ENCODE assay signal across 16 cellular contexts in the genomic region with DNA sequence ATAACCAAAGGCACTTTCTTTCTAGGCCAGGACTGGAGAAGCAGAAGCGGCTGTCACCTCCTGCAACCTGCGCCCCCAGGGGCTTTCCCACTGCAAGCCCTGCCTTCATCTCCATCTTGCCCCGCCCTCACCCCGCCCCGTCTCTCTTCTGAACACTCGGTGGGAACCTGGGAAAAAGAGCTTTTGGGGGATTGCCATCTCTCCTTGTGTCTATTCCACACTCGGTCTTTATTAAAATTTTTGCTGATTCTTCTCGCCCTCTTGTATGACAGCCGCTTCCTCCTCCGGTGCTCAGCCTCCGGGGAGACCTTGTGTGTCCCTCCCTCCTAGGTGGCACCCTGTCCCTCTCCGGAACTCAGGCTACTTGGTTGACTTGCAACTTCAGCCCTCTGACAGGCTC. TPM values are rescaled to one million over a fixed set of nuclear protein-coding genes. Genes with fewer than 3 reads are reported as not detected.
DNase-seq lines count a peak whose midpoint lies in the region; ATAC-seq and TF ChIP-seq lines count a peak whose summit lies in the region.
"Had no signal": no experiment of that assay in that cellular context is flagged by ENCODE, and none has a peak within 500 bp of the region (broad histone marks: within the 10 kb centered on the region; RNA-seq: fewer than 3 reads in every experiment).

No MANE protein-coding gene starts in this region.

- no peak overlapping the region for H3K14ac ChIP-seq in mesenchymal stem cell (ENCODE audit: low read length in 2 of 2)

- no peaks in the 10 kb centered on the region for H3K36me3 Mint-ChIP-seq in activated T-cell treated with anti-CD3 and anti-CD28 coated beads, Interleukin-2, amount 50 U/mL, for 4 hours (ENCODE audit: insufficient read depth)

- no peak overlapping the region for H3K4ac ChIP-seq in mesenchymal stem cell (ENCODE audit: low read depth in 1 of 2, low read length in 2 of 2)

- no peak overlapping the region for H2BK12ac ChIP-seq in mesenchymal stem cell (ENCODE audit: low read length in 2 of 2)

- no peak overlapping the region for H2BK15ac ChIP-seq in mesenchymal stem cell (ENCODE audit: low read depth, poor library complexity, severe bottlenecking)

- H3K27me3 ChIP-seq in iPS-18a (ENCODE audit: control insufficient read depth, insufficient read depth, low read length) (no peaks in the 10 kb centered on the region), vagina (no peaks in the 10 kb centered on the region), mesenchymal stem cell (ENCODE audit: control insufficient read depth in 1 of 2, insufficient read depth in 1 of 2, low read length in 2 of 2) (peaks cover 0 to 7% of the 10 kb centered on the region in 2 experiments)
- H3K27me3 ChIP-seq: stomach had no signal

- no peak overlapping the region for H4K8ac ChIP-seq in mesenchymal stem cell (ENCODE audit: low read length)

- no peaks in the 10 kb centered on the region for H3K4me1 Mint-ChIP-seq in activated T-cell treated with anti-CD3 and anti-CD28 coated beads, Interleukin-2, amount 50 U/mL, for 4 hours (ENCODE audit: low read depth)

- H3K18ac ChIP-seq in mesenchymal stem cell (ENCODE audit: low read depth in 1 of 2, low read length in 2 of 2): no peak overlapping the region

- peak overlapping the region; percentile 53 for H3K4me3 ChIP-seq in iPS-18a (ENCODE audit: low read length)
- no peak overlapping the region for H3K4me3 ChIP-seq in mucosa of descending colon
- H3K4me3 ChIP-seq in vagina: no peak overlapping the region
- H3K4me3 ChIP-seq in mesenchymal stem cell (ENCODE audit: insufficient read depth in 1 of 2, low read depth in 1 of 2, low read length in 2 of 2): no peak overlapping the region
- H3K4me3 ChIP-seq: esophagus squamous epithelium, stomach had no signal

- H3K4me3 Mint-ChIP-seq in activated T-cell treated with anti-CD3 and anti-CD28 coated beads, Interleukin-2, amount 50 U/mL, for 4 hours: peak overlapping the region; percentile 65

- no peaks in the 10 kb centered on the region for H3K9me3 ChIP-seq in iPS-18a (ENCODE audit: control insufficient read depth, low read depth, low read length)
- no peaks in the 10 kb centered on the region for H3K9me3 ChIP-seq in mucosa of descending colon
- H3K9me3 ChIP-seq in vagina: no peaks in the 10 kb centered on the region
- H3K9me3 ChIP-seq in mesenchymal stem cell (ENCODE audit: control insufficient read depth, low read length): no peaks in the 10 kb centered on the region
- H3K9me3 ChIP-seq: esophagus squamous epithelium, stomach had no signal

- H2BK120ac ChIP-seq in mesenchymal stem cell (ENCODE audit: low read depth, low read length): no peak overlapping the region

- H3K27ac ChIP-seq in iPS-18a (ENCODE audit: low read length) (no peak overlapping the region), vagina (no peak overlapping the region), mesenchymal stem cell (ENCODE audit: low read length, poor library complexity, severe bottlenecking) (no peak overlapping the region)
- H3K27ac ChIP-seq: esophagus squamous epithelium, stomach, VCaP had no signal

- 48% methylated on average over 12 of the region's 12 CpGs for WGBS in mesenchymal stem cell

- no peak overlapping the region for H2BK5ac ChIP-seq in mesenchymal stem cell (ENCODE audit: low read depth, low read length, poor library complexity, severe bottlenecking)

- no peaks in the 10 kb centered on the region for H3K79me1 ChIP-seq in mesenchymal stem cell (replicated peaks; ENCODE audit: low read length, poor library complexity, severe bottlenecking)

- intact Hi-C loops in mucosa of descending colon (cut with DNase I, micrococcal nuclease): no loop called here
- intact Hi-C loops in vagina (cut with DNase I): no loop called here

- H3K36me3 ChIP-seq in iPS-18a (ENCODE audit: control insufficient read depth, low read depth, low read length) (no peaks in the 10 kb centered on the region), mucosa of descending colon (ENCODE audit: low read depth) (no peaks in the 10 kb centered on the region), vagina (no peaks in the 10 kb centered on the region), mesenchymal stem cell (ENCODE audit: control insufficient read depth in 1 of 2, insufficient read depth in 2 of 2, low read depth in 1 of 2, low read length in 2 of 2) (no peaks in the 10 kb centered on the region)
- H3K36me3 ChIP-seq: esophagus squamous epithelium, stomach had no signal

- no peak overlapping the region for H3K4me2 ChIP-seq in mesenchymal stem cell (ENCODE audit: low read length, poor library complexity, severe bottlenecking)

- peak; percentile 3 for DNase-seq in stimulated activated CD8-positive, alpha-beta memory T cell treated with anti-CD3 and anti-CD28 coated beads, Interleukin-12 subunit alpha, Interleukin-12 subunit beta, amount 100 ng/mL, for 24 hours (ENCODE audit: extremely low read depth)
- no peak for DNase-seq in stimulated activated CD8-positive, alpha-beta memory T cell treated with anti-CD3 and anti-CD28 coated beads, Interleukin-4, amount 100 ng/mL, for 48 hours
- no peak for DNase-seq in activated T-cell treated with anti-CD3 and anti-CD28 coated beads, Interleukin-2, amount 50 U/mL, for 4 hours
- no peak for DNase-seq in mucosa of descending colon
- no peak for DNase-seq in vagina (ENCODE audit: extremely low spot score in 2 of 2)
- DNase-seq in DMS 273 treated with DMSO at 0.1 percent for 48 hours (lab: John Stamatoyannopoulos, UW): no peak
- DNase-seq in mesenchymal stem cell: no peak
- DNase-seq: activated gamma-delta T cell, AML-193, caudate nucleus, esophagus squamous epithelium, NCI-H187, SHP77 treated with DMSO at 0.1 percent for 48 hours, stomach had no signal

- no peak overlapping the region for H2AFZ ChIP-seq in mesenchymal stem cell (ENCODE audit: low read depth, low read length)

- ATAC-seq in activated T-cell treated with anti-CD3 and anti-CD28 coated beads, Interleukin-2, amount 50 U/mL, for 4 hours: peak in 1 of 2 donors; percentile 52
- ATAC-seq in mucosa of descending colon: no peak

- no peak overlapping the region for H4K91ac ChIP-seq in mesenchymal stem cell (ENCODE audit: low read length)

- peaks cover 4% of the 10 kb centered on the region for H3K27me3 Mint-ChIP-seq in activated T-cell treated with anti-CD3 and anti-CD28 coated beads, Interleukin-2, amount 50 U/mL, for 4 hours (ENCODE audit: low read depth)

- no peak overlapping the region for H3K23ac ChIP-seq in mesenchymal stem cell (ENCODE audit: low read length in 2 of 2)

- H3K9ac ChIP-seq in iPS-18a (ENCODE audit: low read length) (no peak overlapping the region), mesenchymal stem cell (ENCODE audit: low read length) (no peak overlapping the region)

- no peak overlapping the region for H2AK5ac ChIP-seq in mesenchymal stem cell (ENCODE audit: low read length, severe bottlenecking)

- no peak for TF ChIP-seq POLR2A in vagina (IDR thresholded peaks at IDR 0.05)

- TF ChIP-seq CTCF in mucosa of descending colon (IDR thresholded peaks at IDR 0.05) (no peak), vagina (IDR thresholded peaks at IDR 0.05) (no peak)

- H3K4me1 ChIP-seq in iPS-18a (ENCODE audit: control insufficient read depth, low read depth, low read length) (peaks cover 8% of the 10 kb centered on the region), mucosa of descending colon (ENCODE audit: low read depth) (no peaks in the 10 kb centered on the region), vagina (peaks cover 12% of the 10 kb centered on the region), mesenchymal stem cell (ENCODE audit: control insufficient read depth, insufficient read depth, low read depth, low read length) (no peaks in the 10 kb centered on the region)

- no peaks in the 10 kb centered on the region for H3K9me3 Mint-ChIP-seq in activated T-cell treated with anti-CD3 and anti-CD28 coated beads, Interleukin-2, amount 50 U/mL, for 4 hours

RNA-seq across cellular contexts. Expression of a gene that starts 41.9 kb away (rescaled TPM):
- total RNA-seq in activated T-cell treated with anti-CD3 and anti-CD28 coated beads, Interleukin-2, amount 50 U/mL, for 4 hours: under 1 TPM; 0.22 to 0.76 (median 0.45) TPM
- total RNA-seq in mucosa of descending colon (1 to 10 TPM in 2 of 3 donors, under 1 TPM in 1; 0.29 to 3.8 (median 1.3) TPM), vagina (1.5 TPM)
- not detected for polyA plus RNA-seq in mesenchymal stem cell (2013, experiment 1 of 2)
- not detected for polyA plus RNA-seq in mesenchymal stem cell (2013, experiment 2 of 2)
